In the genomic region with DNA sequence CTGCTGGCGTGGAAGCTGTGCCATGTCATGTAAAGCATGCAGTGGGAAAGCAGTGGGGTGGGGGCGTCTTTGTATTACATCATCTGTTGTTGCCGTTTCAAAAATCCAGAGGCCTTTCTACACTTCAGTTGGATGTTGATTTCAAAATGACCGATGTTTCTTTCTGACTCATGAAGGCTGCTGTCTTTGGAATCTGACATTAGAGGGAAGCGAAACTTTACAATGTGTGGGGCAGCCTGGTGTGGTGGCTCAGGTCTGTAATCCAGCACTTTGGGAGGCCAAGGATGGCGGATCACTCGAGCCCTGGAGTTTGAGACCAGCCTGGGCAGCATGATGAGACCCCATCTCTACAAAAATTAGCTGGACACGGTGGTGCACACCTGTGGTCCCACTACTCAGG, we compare ENCODE assay signal across 11 cellular contexts. TPM values are rescaled to one million over a fixed set of nuclear protein-coding genes. Genes with fewer than 3 reads are reported as not detected.
DNase-seq lines count a peak whose midpoint lies in the region; ATAC-seq, FAIRE-seq and TF ChIP-seq lines count a peak whose summit lies in the region.
"Not testable (repeated sequence)": the region's sequence is repeated elsewhere in the genome, so short reads cannot be mapped to it uniquely, and the experiment has no call there.
"Had no signal": no experiment of that assay in that cellular context is flagged by ENCODE, and none has a peak within 500 bp of the region (broad histone marks: within the 10 kb centered on the region; RNA-seq: fewer than 3 reads in every experiment).

No MANE protein-coding gene starts in this region.

- H3K4me1 ChIP-seq in IMR-90 (ENCODE audit: control insufficient read depth, insufficient read depth, low read length); endothelial cell of umbilical vein (ENCODE audit: control insufficient read depth, extremely low read depth, insufficient read depth, low read length); left lung; upper lobe of right lung: not testable (repeated sequence)

- POLR2A ChIA-PET in IMR-90 (lab: Charles Lee; ENCODE audit: unreplicated experiment); activated CD4-positive, alpha-beta T cell treated with anti-CD3 and anti-CD28 coated beads for 36 hours (lab: Charles Lee); endothelial cell of umbilical vein (lab: Charles Lee): not testable (repeated sequence)

- H2AK9ac ChIP-seq in IMR-90 (replicated peaks; ENCODE audit: low read depth, low read length, poor library complexity): not testable (repeated sequence)

- not testable (repeated sequence) for H3K23ac ChIP-seq in IMR-90 (ENCODE audit: low read depth, low read length)

- not testable (repeated sequence) for H3K27me3 ChIP-seq in IMR-90 (ENCODE audit: control insufficient read depth, insufficient read depth, low read length); endothelial cell of umbilical vein (ENCODE audit: control insufficient read depth in 2 of 2, insufficient read depth in 2 of 2, low read length in 2 of 2); left lung; upper lobe of right lung

- not testable (repeated sequence) for H3K18ac ChIP-seq in IMR-90 (ENCODE audit: low read depth, low read length)

- H3K27me3 Mint-ChIP-seq in activated CD4-positive, alpha-beta T cell treated with anti-CD3 and anti-CD28 coated beads for 36 hours: not testable (repeated sequence)

- not testable (repeated sequence) for H2AFZ ChIP-seq in IMR-90 (replicated peaks; ENCODE audit: low read length, poor library complexity); endothelial cell of umbilical vein (ENCODE audit: low read depth, low read length)

- H2BK120ac ChIP-seq in IMR-90 (ENCODE audit: low read depth, low read length): not testable (repeated sequence)

- not testable (repeated sequence) for H3K56ac ChIP-seq in IMR-90 (ENCODE audit: extremely low read depth, insufficient read depth, low read length)

- H3K79me2 ChIP-seq in endothelial cell of umbilical vein (ENCODE audit: control insufficient read depth, insufficient read depth, low read length): not testable (repeated sequence)

- dilution Hi-C loops in IMR-90 (cut with HindIII; ENCODE audit: low sequenced_read_pairs, unreplicated experiment); endothelial cell of umbilical vein (cut with MboI; ENCODE audit: extremely low pct_ligation_motif_present, low sequenced_read_pairs): not testable (repeated sequence)

- not testable (repeated sequence) for TF ChIP-seq POLR2A in IMR-90 (IDR thresholded peaks at IDR 0.05; ENCODE audit: low read depth, low read length); endothelial cell of umbilical vein (IDR thresholded peaks at IDR 0.05; ENCODE audit: low read depth, low read length)

- not testable (repeated sequence) for H3K79me1 ChIP-seq in IMR-90 (ENCODE audit: low read depth in 1 of 2, low read length in 2 of 2)

- H3K14ac ChIP-seq in IMR-90 (replicated peaks; ENCODE audit: low read depth, low read length): not testable (repeated sequence)

- H4K5ac ChIP-seq in IMR-90 (ENCODE audit: low read depth, low read length): not testable (repeated sequence)

- not testable (repeated sequence) for H2BK5ac ChIP-seq in IMR-90 (ENCODE audit: low read depth, low read length, poor library complexity, severe bottlenecking)

- ATAC-seq in IMR-90 (ENCODE audit: low read depth): peak; percentile 74
- ATAC-seq in activated CD4-positive, alpha-beta T cell treated with anti-CD3 and anti-CD28 coated beads for 36 hours: peak; percentile 61
- ATAC-seq in activated naive CD4-positive, alpha-beta T cell treated with anti-CD3 and anti-CD28 coated beads, Interleukin-2, amount 50 U/mL, for 72 hours: peak; percentile 54 to 68
- ATAC-seq in left lung: peak; percentile 8
- peak; percentile 14 for ATAC-seq in sciatic nerve
- peak; percentile 46 for ATAC-seq in upper lobe of right lung

- H3K27ac Mint-ChIP-seq in activated CD4-positive, alpha-beta T cell treated with anti-CD3 and anti-CD28 coated beads for 36 hours; activated naive CD4-positive, alpha-beta T cell treated with anti-CD3 and anti-CD28 coated beads, Interleukin-2, amount 50 U/mL, for 72 hours: not testable (repeated sequence)

- not testable (repeated sequence) for H3K9ac ChIP-seq in IMR-90 (ENCODE audit: low read depth, low read length); endothelial cell of umbilical vein (replicated peaks; ENCODE audit: extremely low read depth, insufficient read depth, low read length)

- WGBS in IMR-90 (ENCODE audit: extremely low coverage in 2 of 2, insufficient read length in 1 of 2), 2 experiments: no CpG with 5 or more reads among the region's 8 CpGs

- not testable (repeated sequence) for H3K9me3 ChIP-seq in IMR-90 (ENCODE audit: control insufficient read depth, insufficient read depth, low read length); endothelial cell of umbilical vein (replicated peaks; ENCODE audit: control insufficient read depth, insufficient read depth, low read length); left lung; upper lobe of right lung

- H4K20me1 ChIP-seq in IMR-90 (ENCODE audit: insufficient read depth, low read length); endothelial cell of umbilical vein (replicated peaks; ENCODE audit: control insufficient read depth, extremely low read depth, insufficient read depth, low read length): not testable (repeated sequence)

- H3K4me3 ChIP-seq in IMR-90 (ENCODE audit: insufficient read depth, low read depth, low read length); endothelial cell of umbilical vein (replicated peaks in 1 of 3; ENCODE audit: insufficient read depth in 1 of 3, low read depth in 1 of 3, low read length in 3 of 3); left lung; upper lobe of right lung: not testable (repeated sequence)

- H3K27ac ChIP-seq in IMR-90 (ENCODE audit: insufficient read depth, low read length); endothelial cell of umbilical vein (ENCODE audit: insufficient read depth, low read depth, low read length); left lung; upper lobe of right lung: not testable (repeated sequence)

- H3K4me1 Mint-ChIP-seq in activated CD4-positive, alpha-beta T cell treated with anti-CD3 and anti-CD28 coated beads for 36 hours: not testable (repeated sequence)

- H2AK5ac ChIP-seq in IMR-90 (ENCODE audit: low read depth, low read length): not testable (repeated sequence)

- CTCF ChIA-PET in IMR-90 (lab: Yijun Ruan, JAX); activated CD4-positive, alpha-beta T cell treated with anti-CD3 and anti-CD28 coated beads for 36 hours (lab: Charles Lee); endothelial cell of umbilical vein (lab: Charles Lee): not testable (repeated sequence)

- H3K9me1 ChIP-seq in IMR-90 (ENCODE audit: insufficient read depth, low read length); endothelial cell of umbilical vein (replicated peaks; ENCODE audit: control insufficient read depth, extremely low read depth, insufficient read depth, low read length): not testable (repeated sequence)

- BruUV-seq in IMR-90 (replicated peaks; lab: Mats Ljungman, UMichigan); endothelial cell of umbilical vein (replicated peaks; lab: Mats Ljungman, UMichigan): not testable (repeated sequence)

- not testable (repeated sequence) for H2BK20ac ChIP-seq in IMR-90 (ENCODE audit: low read depth, low read length)

- not testable (repeated sequence) for TF ChIP-seq CTCF in IMR-90 (conservative IDR thresholded peaks at IDR 0.05; ENCODE audit: low read depth, low read length); endothelial cell of umbilical vein (IDR thresholded peaks at IDR 0.05; ENCODE audit: extremely low read depth in 1 of 2, insufficient read depth in 1 of 2, low read depth in 1 of 2, low read length in 2 of 2); left lung (IDR thresholded peaks at IDR 0.05); upper lobe of right lung (IDR thresholded peaks at IDR 0.05)

- not testable (repeated sequence) for H2BK15ac ChIP-seq in IMR-90 (ENCODE audit: low read depth, low read length)

- peak; percentile 77 for FAIRE-seq in endothelial cell of umbilical vein (lab: Jason Lieb, UNC)

- H3K4me2 ChIP-seq in IMR-90 (ENCODE audit: low read depth, low read length); endothelial cell of umbilical vein (ENCODE audit: insufficient read depth, low read length): not testable (repeated sequence)

- DNase-seq in IMR-90; activated CD4-positive, alpha-beta T cell treated with anti-CD3 and anti-CD28 coated beads for 36 hours; activated naive CD4-positive, alpha-beta T cell treated with anti-CD3 and anti-CD28 coated beads, Interleukin-2, amount 50 U/mL, for 72 hours (ENCODE audit: low spot score in 2 of 2); endothelial cell of umbilical vein (ENCODE audit: low read depth, low spot score); left lung; sciatic nerve (ENCODE audit: low spot score); upper lobe of right lung: not testable (repeated sequence)

- intact Hi-C loops in IMR-90 (cut with micrococcal nuclease); activated CD4-positive, alpha-beta T cell treated with anti-CD3 and anti-CD28 coated beads for 36 hours (cut with DNase I, micrococcal nuclease); endothelial cell of umbilical vein (cut with micrococcal nuclease); left lung (cut with DNase I); sciatic nerve (cut with DNase I); upper lobe of right lung (cut with DNase I): not testable (repeated sequence)

- not testable (repeated sequence) for H4K8ac ChIP-seq in IMR-90 (ENCODE audit: low read depth in 2 of 2, low read length in 2 of 2)

- TF ChIP-seq RAD21 in IMR-90 (IDR thresholded peaks at IDR 0.05; ENCODE audit: low read length): not testable (repeated sequence)

- H4K91ac ChIP-seq in IMR-90 (ENCODE audit: insufficient read depth, low read depth, low read length): not testable (repeated sequence)

- not testable (repeated sequence) for H3K36me3 ChIP-seq in IMR-90 (ENCODE audit: control insufficient read depth, insufficient read depth, low read length); endothelial cell of umbilical vein (ENCODE audit: control insufficient read depth in 2 of 2, extremely low read depth in 1 of 2, insufficient read depth in 2 of 2, low read length in 2 of 2); left lung; upper lobe of right lung

- not testable (repeated sequence) for H3K36me3 Mint-ChIP-seq in activated CD4-positive, alpha-beta T cell treated with anti-CD3 and anti-CD28 coated beads for 36 hours (ENCODE audit: low read depth); activated naive CD4-positive, alpha-beta T cell treated with anti-CD3 and anti-CD28 coated beads, Interleukin-2, amount 50 U/mL, for 72 hours

- H3K4ac ChIP-seq in IMR-90 (ENCODE audit: low read depth, low read length): not testable (repeated sequence)

- not testable (repeated sequence) for H3K9me3 Mint-ChIP-seq in activated CD4-positive, alpha-beta T cell treated with anti-CD3 and anti-CD28 coated beads for 36 hours (ENCODE audit: low read depth); activated naive CD4-positive, alpha-beta T cell treated with anti-CD3 and anti-CD28 coated beads, Interleukin-2, amount 50 U/mL, for 72 hours

- in situ Hi-C loops in IMR-90 (cut with MboI; ENCODE audit: low sequenced_read_pairs): not testable (repeated sequence)

- H3K4me3 Mint-ChIP-seq in activated CD4-positive, alpha-beta T cell treated with anti-CD3 and anti-CD28 coated beads for 36 hours: not testable (repeated sequence)

RNA-seq across cellular contexts. Expression of a gene that starts 17.2 kb away (rescaled TPM):
- 10.6 and 11.4 TPM in 2 replicates for total RNA-seq in IMR-90 (2012; rRNA removed)
- 24.3 and 27.3 TPM in 2 replicates for polyA plus RNA-seq in IMR-90 (2012; rRNA removed)
- polyA plus RNA-seq in IMR-90 (2012; cell fraction: cytosol; rRNA removed): 10.6 and 12.5 TPM in 2 replicates
- 33.2 and 64.5 TPM in 2 replicates for polyA plus RNA-seq in IMR-90 (2012; cell fraction: nucleus; rRNA removed; ENCODE audit: low replicate concordance)
- total RNA-seq in activated CD4-positive, alpha-beta T cell treated with anti-CD3 and anti-CD28 coated beads for 36 hours: 10 to 100 TPM; 30.4 to 34.5 TPM
- 10 to 100 TPM; 36.5 to 57.6 TPM for total RNA-seq in activated naive CD4-positive, alpha-beta T cell treated with anti-CD3 and anti-CD28 coated beads, Interleukin-2, amount 50 U/mL, for 72 hours
- total RNA-seq in endothelial cell of umbilical vein: 37.3 and 40.8 TPM in 2 replicates
- polyA plus RNA-seq in endothelial cell of umbilical vein: 19.9 and 22.4 TPM in 2 replicates
- polyA plus RNA-seq in endothelial cell of umbilical vein (2011; cell fraction: cytosol; rRNA removed): 24.6 and 26.6 TPM in 2 replicates
- polyA plus RNA-seq in endothelial cell of umbilical vein (2011; cell fraction: nucleus; rRNA removed): 43.3 and 47.2 TPM in 2 replicates
- 23.8 and 24.9 TPM in 2 replicates for polyA plus RNA-seq in endothelial cell of umbilical vein (2012)
- 39.4 and 42.7 TPM in 2 replicates for polyA minus RNA-seq in endothelial cell of umbilical vein
- polyA minus RNA-seq in endothelial cell of umbilical vein (2011; cell fraction: cytosol; rRNA and poly(A)+ RNA removed): 17.0 TPM
- 26.3 and 30.0 TPM in 2 replicates for polyA minus RNA-seq in endothelial cell of umbilical vein (2011; cell fraction: nucleus; rRNA and poly(A)+ RNA removed)
- 10 to 100 TPM; 56.4 to 64.8 TPM for total RNA-seq in left lung
- 46.3 TPM for total RNA-seq in sciatic nerve
- 90.9 TPM for total RNA-seq in upper lobe of right lung

RNA-seq across cellular contexts. Expression of a gene that starts 23.8 kb away (rescaled TPM):
- total RNA-seq in IMR-90 (2012; rRNA removed): not detected in 2 replicates
- polyA plus RNA-seq in IMR-90 (2012; rRNA removed): not detected in 2 replicates
- polyA plus RNA-seq in IMR-90 (2012; cell fraction: cytosol; rRNA removed): not detected in 2 replicates
- not detected in 2 replicates for polyA plus RNA-seq in IMR-90 (2012; cell fraction: nucleus; rRNA removed; ENCODE audit: low replicate concordance)
- total RNA-seq in activated CD4-positive, alpha-beta T cell treated with anti-CD3 and anti-CD28 coated beads for 36 hours: not detected
- total RNA-seq in activated naive CD4-positive, alpha-beta T cell treated with anti-CD3 and anti-CD28 coated beads, Interleukin-2, amount 50 U/mL, for 72 hours: under 1 TPM in 1 of 2 donors, not detected in 1; 0.50 TPM
- not detected in 2 replicates for total RNA-seq in endothelial cell of umbilical vein
- not detected in 2 replicates for polyA plus RNA-seq in endothelial cell of umbilical vein
- not detected in 2 replicates for polyA plus RNA-seq in endothelial cell of umbilical vein (2011; cell fraction: cytosol; rRNA removed)
- not detected in 2 replicates for polyA plus RNA-seq in endothelial cell of umbilical vein (2011; cell fraction: nucleus; rRNA removed)
- polyA plus RNA-seq in endothelial cell of umbilical vein (2012): 1.1 TPM in 1 of 2 replicates, not detected in the other
- not detected in 2 replicates for polyA minus RNA-seq in endothelial cell of umbilical vein
- not detected for polyA minus RNA-seq in endothelial cell of umbilical vein (2011; cell fraction: cytosol; rRNA and poly(A)+ RNA removed)
- polyA minus RNA-seq in endothelial cell of umbilical vein (2011; cell fraction: nucleus; rRNA and poly(A)+ RNA removed): not detected in 2 replicates
- total RNA-seq in left lung: 1 to 10 TPM in 1 of 2 donors, under 1 TPM in 1; 0.45 to 1.1 TPM
- not detected for total RNA-seq in sciatic nerve
- total RNA-seq in upper lobe of right lung: 1.4 TPM
- total RNA-seq: A172, A673, H9 had no signal
- polyA plus RNA-seq: BJ had no signal

RNA-seq across cellular contexts. Expression of a gene that starts 34.9 kb away (rescaled TPM):
- total RNA-seq in IMR-90 (2012; rRNA removed) (10.0 and 10.6 TPM in 2 replicates), endothelial cell of umbilical vein (54.5 and 59.5 TPM in 2 replicates), left lung (10 to 100 TPM; 45.5 to 62.4 TPM), sciatic nerve (38.5 TPM), upper lobe of right lung (61.7 TPM)
- polyA plus RNA-seq in IMR-90 (2012; rRNA removed) (30.3 and 30.8 TPM in 2 replicates), endothelial cell of umbilical vein (39.4 and 58.2 TPM in 2 replicates)
- polyA plus RNA-seq in IMR-90 (2012; cell fraction: cytosol; rRNA removed): 11.5 and 21.8 TPM in 2 replicates
- polyA plus RNA-seq in IMR-90 (2012; cell fraction: nucleus; rRNA removed; ENCODE audit: low replicate concordance): 189 and 533 TPM in 2 replicates
- 10 to 100 TPM; 20.9 to 31.6 TPM for total RNA-seq in activated CD4-positive, alpha-beta T cell treated with anti-CD3 and anti-CD28 coated beads for 36 hours
- total RNA-seq in activated naive CD4-positive, alpha-beta T cell treated with anti-CD3 and anti-CD28 coated beads, Interleukin-2, amount 50 U/mL, for 72 hours: 10 to 100 TPM; 37.0 to 37.2 TPM
- 13.6 and 21.4 TPM in 2 replicates for polyA plus RNA-seq in endothelial cell of umbilical vein (2011; cell fraction: cytosol; rRNA removed)
- polyA plus RNA-seq in endothelial cell of umbilical vein (2011; cell fraction: nucleus; rRNA removed): 188 and 225 TPM in 2 replicates
- 24.1 and 27.6 TPM in 2 replicates for polyA plus RNA-seq in endothelial cell of umbilical vein (2012)
- polyA minus RNA-seq in endothelial cell of umbilical vein: 22.5 and 34.3 TPM in 2 replicates
- polyA minus RNA-seq in endothelial cell of umbilical vein (2011; cell fraction: cytosol; rRNA and poly(A)+ RNA removed): 14.8 TPM
- polyA minus RNA-seq in endothelial cell of umbilical vein (2011; cell fraction: nucleus; rRNA and poly(A)+ RNA removed): 46.0 and 79.6 TPM in 2 replicates

RNA-seq across cellular contexts. Expression of a gene that starts 41.3 kb away (rescaled TPM):
- 8.4 and 8.6 TPM in 2 replicates for total RNA-seq in IMR-90 (2012; rRNA removed)
- polyA plus RNA-seq in IMR-90 (2012; rRNA removed): 107 and 108 TPM in 2 replicates
- polyA plus RNA-seq in IMR-90 (2012; cell fraction: cytosol; rRNA removed): 182 and 333 TPM in 2 replicates
- 64.7 and 163 TPM in 2 replicates for polyA plus RNA-seq in IMR-90 (2012; cell fraction: nucleus; rRNA removed; ENCODE audit: low replicate concordance)
- total RNA-seq in activated CD4-positive, alpha-beta T cell treated with anti-CD3 and anti-CD28 coated beads for 36 hours: 100 to 1,000 TPM in 1 of 2 experiments, 10 to 100 TPM in 1; 91.7 to 130 TPM
- total RNA-seq in activated naive CD4-positive, alpha-beta T cell treated with anti-CD3 and anti-CD28 coated beads, Interleukin-2, amount 50 U/mL, for 72 hours: 100 to 1,000 TPM in 1 of 2 donors, 10 to 100 TPM in 1; 94.4 to 127 TPM
- total RNA-seq in endothelial cell of umbilical vein: 187 and 194 TPM in 2 replicates
- 122 and 146 TPM in 2 replicates for polyA plus RNA-seq in endothelial cell of umbilical vein
- 82.0 and 82.5 TPM in 2 replicates for polyA plus RNA-seq in endothelial cell of umbilical vein (2011; cell fraction: cytosol; rRNA removed)
- 37.3 and 44.2 TPM in 2 replicates for polyA plus RNA-seq in endothelial cell of umbilical vein (2011; cell fraction: nucleus; rRNA removed)
- 209 and 256 TPM in 2 replicates for polyA plus RNA-seq in endothelial cell of umbilical vein (2012)
- polyA minus RNA-seq in endothelial cell of umbilical vein: 31.4 and 43.3 TPM in 2 replicates
- polyA minus RNA-seq in endothelial cell of umbilical vein (2011; cell fraction: cytosol; rRNA and poly(A)+ RNA removed): 112 TPM
- polyA minus RNA-seq in endothelial cell of umbilical vein (2011; cell fraction: nucleus; rRNA and poly(A)+ RNA removed): 19.4 and 31.2 TPM in 2 replicates
- total RNA-seq in left lung: 100 to 1,000 TPM; 296 to 333 TPM
- 134 TPM for total RNA-seq in sciatic nerve
- 298 TPM for total RNA-seq in upper lobe of right lung

Comparison
In these comparisons a context has a peak if more than half of its experiments do, and no peak if none do; other contexts are left out.
1. ATAC-seq: peak in every context shown above with its lines; median percentile 74 in IMR-90; 61 in activated CD4-positive, alpha-beta T cell treated with anti-CD3 and anti-CD28 coated beads for 36 hours; 61 in activated naive CD4-positive, alpha-beta T cell treated with anti-CD3 and anti-CD28 coated beads, Interleukin-2, amount 50 U/mL, for 72 hours; 46 in upper lobe of right lung; 14 in sciatic nerve; 8 in left lung.